ENCODE assay signal across 8 cellular contexts in the genomic region with DNA sequence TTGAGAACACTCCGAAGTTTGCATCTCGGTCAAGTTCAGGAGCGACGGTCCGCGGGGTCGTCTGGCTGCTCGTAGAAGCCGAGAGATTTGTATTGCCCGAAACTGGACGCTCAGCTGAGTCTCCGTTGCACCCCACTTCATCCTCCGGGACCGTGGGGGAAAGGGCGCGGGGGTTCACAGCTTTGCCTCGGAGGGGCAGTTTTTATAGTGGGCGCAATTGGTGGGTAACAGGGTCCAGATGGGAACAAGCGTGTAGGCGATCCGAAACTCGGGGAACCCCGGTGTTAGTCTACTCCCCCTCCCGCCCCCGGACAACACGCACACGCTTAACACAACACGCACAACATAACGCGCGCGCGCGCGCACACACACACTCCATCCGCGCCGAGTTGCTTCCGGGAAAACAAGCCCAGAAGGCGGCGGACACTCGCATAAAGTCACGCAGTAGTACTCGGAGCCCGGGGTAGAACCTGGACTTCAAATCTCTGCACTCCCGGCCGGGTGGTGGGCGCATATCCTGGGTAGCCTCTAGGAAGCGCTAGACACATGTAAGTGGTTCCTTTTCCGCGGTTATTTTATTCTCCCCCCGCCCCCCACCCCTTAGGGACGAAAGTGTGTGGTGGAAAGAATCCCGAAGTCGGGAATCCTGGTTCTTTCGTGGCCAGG. TPM values are rescaled to one million over a fixed set of nuclear protein-coding genes. Genes with fewer than 3 reads are reported as not detected.
DNase-seq lines count a peak whose midpoint lies in the region; TF ChIP-seq lines count a peak whose summit lies in the region.

No MANE protein-coding gene starts in this region.

- H3K27ac ChIP-seq in CD8-positive, alpha-beta memory T cell (ENCODE audit: low read depth, low read length), result peak overlapping the region; percentile 99
- peak overlapping the region; percentile 95 to 100 (median 99) for H3K27ac ChIP-seq in dorsolateral prefrontal cortex

- H3K9me3 ChIP-seq in CD8-positive, alpha-beta memory T cell (ENCODE audit: low read length), result no peaks in the 10 kb centered on the region

- peak; percentile 82 to 96 (median 88) for DNase-seq in CD8-positive, alpha-beta memory T cell
- no peak for DNase-seq in HFF-Myc (ENCODE audit: extremely low read depth, low read depth)
- peak; percentile 89 for DNase-seq in NCI-H748 (lab: John Stamatoyannopoulos, UW; ENCODE audit: unreplicated experiment)
- DNase-seq in activated CD4-positive, alpha-beta memory T cell treated with anti-CD3 and anti-CD28 coated beads for 36 hours, result peak; percentile 86
- peak; percentile 80 to 93 (median 88) for DNase-seq in dorsolateral prefrontal cortex
- DNase-seq in lower leg skin (ENCODE audit: low spot score in 2 of 2), result peak; percentile 91 to 98
- DNase-seq in stimulated activated CD4-positive, alpha-beta T cell treated with anti-CD3 and anti-CD28 coated beads, Interleukin-4, amount 100 ng/mL, for 1 hour, result peak; percentile 77
- DNase-seq in GDM1 (lab: John Stamatoyannopoulos, UW), result no peak

- TF ChIP-seq POLR2A in lower leg skin (IDR thresholded peaks at IDR 0.05), result no peak

- peak overlapping the region; percentile 92 for H3K4me3 ChIP-seq in CD8-positive, alpha-beta memory T cell (ENCODE audit: low read length)
- H3K4me3 ChIP-seq in HFF-Myc (replicated peaks; ENCODE audit: low read depth, low read length) (peak overlapping the region; percentile 68), dorsolateral prefrontal cortex (peak overlapping the region; percentile 67 to 99 (median 90)), lower leg skin (ENCODE audit: low read depth, poor library complexity, severe bottlenecking) (peak overlapping the region; percentile 67)

- intact Hi-C loops in activated CD4-positive, alpha-beta memory T cell treated with anti-CD3 and anti-CD28 coated beads for 36 hours (cut with micrococcal nuclease), result loop anchor here (1.0 to 10.0 kb wide), 15 partner anchors 30 to 1029 kb away; a partner anchor contains a TSS
- intact Hi-C loops in dorsolateral prefrontal cortex (cut with DNase I), result loop anchor here (1.0 to 10.0 kb wide), 10 partner anchors 30 to 970 kb away; no protein-coding TSS in a partner anchor
- intact Hi-C loops in lower leg skin (cut with DNase I; ENCODE audit: low total_unique reads), result no loop called here

- H3K36me3 ChIP-seq in CD8-positive, alpha-beta memory T cell (ENCODE audit: insufficient read depth, low read length), result no peaks in the 10 kb centered on the region

- H3K27me3 Mint-ChIP-seq in CD8-positive, alpha-beta memory T cell, result peaks cover 0 to 19% of the 10 kb centered on the region in 2 donors
- peaks cover 3% of the 10 kb centered on the region for H3K27me3 Mint-ChIP-seq in activated CD4-positive, alpha-beta memory T cell treated with anti-CD3 and anti-CD28 coated beads for 36 hours

- CTCF ChIA-PET in CD8-positive, alpha-beta memory T cell (lab: Charles Lee), result interaction anchor here (1.0 to 3.2 kb wide), 10 partner anchors 14 to 921 kb away, joined by 3 to 10 read pairs (median 6); a partner anchor contains a TSS
- CTCF ChIA-PET in activated CD4-positive, alpha-beta memory T cell treated with anti-CD3 and anti-CD28 coated beads for 36 hours (lab: Charles Lee), result interaction anchor here (0.6 to 2.8 kb wide), 9 partner anchors 14 to 914 kb away, joined by 3 to 11 read pairs (median 3); no protein-coding TSS in a partner anchor

- peaks cover 29 to 62% (median 49%) of the 10 kb centered on the region in 3 donors for H3K4me1 Mint-ChIP-seq in CD8-positive, alpha-beta memory T cell
- H3K4me1 Mint-ChIP-seq in activated CD4-positive, alpha-beta memory T cell treated with anti-CD3 and anti-CD28 coated beads for 36 hours (ENCODE audit: low read depth), result peaks cover 18% of the 10 kb centered on the region

- H3K27me3 ChIP-seq in CD8-positive, alpha-beta memory T cell (ENCODE audit: insufficient read depth, low read length, poor library complexity, severe bottlenecking), result no peaks in the 10 kb centered on the region
- H3K27me3 ChIP-seq in dorsolateral prefrontal cortex, result no peaks in the 10 kb centered on the region

- peaks cover 0 to 10% (median 3%) of the 10 kb centered on the region in 5 donors for H3K9me3 Mint-ChIP-seq in CD8-positive, alpha-beta memory T cell
- peaks cover 12% of the 10 kb centered on the region for H3K9me3 Mint-ChIP-seq in activated CD4-positive, alpha-beta memory T cell treated with anti-CD3 and anti-CD28 coated beads for 36 hours

- TF ChIP-seq CTCF in HFF-Myc (IDR thresholded peaks at IDR 0.05; ENCODE audit: low read depth, low read length, missing control alignments) (peak; percentile 67), dorsolateral prefrontal cortex (IDR thresholded peaks at IDR 0.05 in 54 of 56, conservative IDR thresholded peaks at IDR 0.05 in 2 of 56; ENCODE audit: low read depth in 1 of 56, partially characterized antibody in 56 of 56) (peak; percentile 12 to 75 (median 62)), lower leg skin (IDR thresholded peaks at IDR 0.05) (no peak)

- H3K4me1 ChIP-seq in CD8-positive, alpha-beta memory T cell (ENCODE audit: insufficient read depth, low read length), result peaks cover 19% of the 10 kb centered on the region

- peak overlapping the region; percentile 95 to 100 (median 100) for H3K27ac Mint-ChIP-seq in CD8-positive, alpha-beta memory T cell
- H3K27ac Mint-ChIP-seq in activated CD4-positive, alpha-beta memory T cell treated with anti-CD3 and anti-CD28 coated beads for 36 hours, result peak overlapping the region; percentile 94

- H3K36me3 Mint-ChIP-seq in CD8-positive, alpha-beta memory T cell, result peaks cover 17 to 42% (median 19%) of the 10 kb centered on the region in 3 donors
- peaks cover 15% of the 10 kb centered on the region for H3K36me3 Mint-ChIP-seq in activated CD4-positive, alpha-beta memory T cell treated with anti-CD3 and anti-CD28 coated beads for 36 hours

- POLR2A ChIA-PET in CD8-positive, alpha-beta memory T cell (lab: Charles Lee), result interaction anchor here (0.6 to 4.8 kb wide), 14 partner anchors 10 to 512 kb away, joined by 3 to 33 read pairs (median 10); a partner anchor contains a TSS
- POLR2A ChIA-PET in activated CD4-positive, alpha-beta memory T cell treated with anti-CD3 and anti-CD28 coated beads for 36 hours (lab: Charles Lee), result interaction anchor here (0.5 to 2.4 kb wide), 8 partner anchors 14 to 974 kb away, joined by 3 to 21 read pairs (median 4); a partner anchor contains a TSS

- H3K4me3 Mint-ChIP-seq in CD8-positive, alpha-beta memory T cell, result peak overlapping the region; percentile 86 to 97 (median 92)
- H3K4me3 Mint-ChIP-seq in activated CD4-positive, alpha-beta memory T cell treated with anti-CD3 and anti-CD28 coated beads for 36 hours, result peak overlapping the region; percentile 87

- 0 to 1% methylated on average over 41 to 55 of the region's 56 CpGs for WGBS in lower leg skin, 2 donors

RNA-seq across cellular contexts. Expression of a gene that starts 1.0 kb away (rescaled TPM):
- 10 to 100 TPM; 25.5 to 27.7 TPM for total RNA-seq in CD8-positive, alpha-beta memory T cell
- 163 TPM for polyA plus RNA-seq in CD8-positive, alpha-beta memory T cell
- total RNA-seq in activated CD4-positive, alpha-beta memory T cell treated with anti-CD3 and anti-CD28 coated beads for 36 hours, result 10 to 100 TPM; 12.5 to 13.2 TPM
- total RNA-seq in dorsolateral prefrontal cortex (100 to 1,000 TPM in 18 of 120 experiments, 10 to 100 TPM in 102; 41.3 to 211 (median 70.6) TPM), lower leg skin (100 to 1,000 TPM in 3 of 4 donors, 10 to 100 TPM in 1; 93.8 to 589 (median 205) TPM)

Comparison
In these comparisons a context has a peak if more than half of its experiments do, and no peak if none do; other contexts are left out.
1. DNase-seq: peak in CD8-positive, alpha-beta memory T cell (5 of 5), NCI-H748 (single experiment), activated CD4-positive, alpha-beta memory T cell treated with anti-CD3 and anti-CD28 coated beads for 36 hours (single experiment), dorsolateral prefrontal cortex (10 of 10), lower leg skin (2 of 2) and stimulated activated CD4-positive, alpha-beta T cell treated with anti-CD3 and anti-CD28 coated beads, Interleukin-4, amount 100 ng/mL, for 1 hour (single experiment); none in HFF-Myc (single experiment) and GDM1 (single experiment).
2. CTCF ChIP-seq: peak in HFF-Myc (single experiment) and dorsolateral prefrontal cortex (56 of 56); none in lower leg skin (0 of 3).
3. Peak in every context shown above with its lines, with median percentiles within 50 percentile points of each other: H3K4me3 ChIP-seq.